ENCODE assay signal across 10 cellular contexts in the genomic region with DNA sequence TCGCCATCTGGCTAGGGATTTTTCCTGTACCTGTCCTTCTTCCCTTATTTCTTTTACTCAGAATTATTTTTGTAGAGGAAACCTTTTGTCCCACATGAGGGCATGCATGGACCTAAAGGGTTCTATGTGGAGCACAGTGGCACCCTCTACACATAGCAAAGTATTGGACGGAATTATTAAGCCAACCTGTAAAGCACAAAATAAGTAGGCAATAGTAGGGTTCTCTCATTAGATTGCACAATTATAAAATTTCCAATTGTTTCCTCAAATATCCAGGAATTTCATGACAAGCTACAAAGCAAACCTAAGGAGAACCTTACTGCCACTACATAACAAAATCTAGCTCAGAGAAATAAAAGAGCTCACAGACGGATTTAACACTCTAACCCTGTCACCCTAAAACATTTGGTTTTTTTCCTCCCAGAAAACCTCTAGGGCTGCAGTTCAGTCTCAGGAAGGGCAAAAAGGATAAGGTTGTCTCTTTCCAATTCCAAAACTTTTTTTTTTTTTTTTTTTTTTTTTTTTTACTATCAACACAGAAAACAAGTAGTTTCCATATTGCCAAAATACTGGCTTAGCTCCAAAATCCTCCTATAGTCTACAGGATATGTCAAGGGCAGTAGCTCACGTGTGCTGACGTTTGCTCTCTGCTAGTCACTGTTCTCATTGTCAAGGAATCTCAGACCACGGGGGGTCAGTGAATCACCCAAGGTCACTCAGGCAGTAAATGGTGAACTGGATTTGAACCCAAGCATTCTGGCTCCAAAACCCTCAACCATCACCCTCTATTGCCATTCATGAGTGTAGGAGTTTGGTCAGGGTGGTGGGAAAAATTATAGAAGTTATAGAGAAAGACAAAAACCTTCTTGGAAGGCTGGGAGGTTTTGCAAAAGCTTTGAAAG. TPM values are rescaled to one million over a fixed set of nuclear protein-coding genes. Genes with fewer than 3 reads are reported as not detected.
DNase-seq lines count a peak whose midpoint lies in the region; ATAC-seq and TF ChIP-seq lines count a peak whose summit lies in the region.
"Had no signal": no experiment of that assay in that cellular context is flagged by ENCODE, and none has a peak within 500 bp of the region (broad histone marks: within the 10 kb centered on the region; RNA-seq: fewer than 3 reads in every experiment).

No MANE protein-coding gene starts in this region.

- H4K12ac ChIP-seq in trophoblast cell (ENCODE audit: low read depth, low read length): no peak overlapping the region

- H3K27ac Mint-ChIP-seq in H9: peak overlapping the region in 2 of 3 experiments; percentile 16 to 36; a peak in 1 of 7 replicates
- H3K27ac Mint-ChIP-seq: activated CD4-positive, alpha-beta T cell treated with anti-CD3 and anti-CD28 coated beads, Interleukin-2, amount 10 ng/mL, durations not matched to agents 7 days and 5 days had no signal

- H3K4me1 Mint-ChIP-seq in H9: peaks cover 5 to 6% of the 10 kb centered on the region in 2 experiments

- H3K27me3 Mint-ChIP-seq in H9 (ENCODE audit: low read depth): no peaks in the 10 kb centered on the region

- H2AK5ac ChIP-seq in H9 (ENCODE audit: insufficient read length, low read length): no peak overlapping the region
- no peak overlapping the region for H2AK5ac ChIP-seq in trophoblast cell (ENCODE audit: low read length)

- H3K79me1 ChIP-seq in H9 (ENCODE audit: insufficient read depth, low read depth, low read length, poor library complexity, severe bottlenecking): no peaks in the 10 kb centered on the region
- no peaks in the 10 kb centered on the region for H3K79me1 ChIP-seq in trophoblast cell (ENCODE audit: low read length)

- no peak overlapping the region for H4K8ac ChIP-seq in H9 (replicated peaks; ENCODE audit: insufficient read length, low read depth, low read length)
- no peak overlapping the region for H4K8ac ChIP-seq in trophoblast cell (ENCODE audit: low read depth, low read length)

- H3K4me2 ChIP-seq in H9 (ENCODE audit: insufficient read depth, insufficient read length, low read length): no peak overlapping the region
- no peak overlapping the region for H3K4me2 ChIP-seq in trophoblast cell (ENCODE audit: low read length)

- no peak overlapping the region for H3K56ac ChIP-seq in H9 (ENCODE audit: insufficient read length, low read depth, low read length)

- no CpG with 5 or more reads among the region's 6 CpGs for WGBS in H9 (ENCODE audit: extremely low coverage, insufficient read length, low lambda C conversion rate)
- no CpG with 5 or more reads among the region's 6 CpGs for WGBS in trophoblast cell (ENCODE audit: extremely low coverage, insufficient coverage, insufficient read length)

- no peak overlapping the region for H3K14ac ChIP-seq in H9 (ENCODE audit: insufficient read depth, low read length)
- no peak overlapping the region for H3K14ac ChIP-seq in trophoblast cell (ENCODE audit: low read length)

- no peak overlapping the region for H3K4me3 Mint-ChIP-seq in H9
- H3K4me3 Mint-ChIP-seq: activated CD4-positive, alpha-beta T cell treated with anti-CD3 and anti-CD28 coated beads, Interleukin-2, amount 10 ng/mL, durations not matched to agents 7 days and 5 days had no signal

- H2AFZ ChIP-seq in H9 (ENCODE audit: low read length) (no peak overlapping the region), trophoblast cell (ENCODE audit: insufficient read depth, low read length, poor library complexity) (no peak overlapping the region)

- H3K4me3 ChIP-seq in RWPE2 (ENCODE audit: severe bottlenecking) (no peak overlapping the region), fibroblast of pulmonary artery (replicated peaks; ENCODE audit: low read depth, low read length) (no peak overlapping the region), trophoblast cell (ENCODE audit: low read depth, low read length) (no peak overlapping the region), WERI-Rb-1 (ENCODE audit: low read depth, low read length) (no peak overlapping the region)

- H3K23ac ChIP-seq in H9 (ENCODE audit: insufficient read length, low read depth, low read length): no peak overlapping the region
- no peak overlapping the region for H3K23ac ChIP-seq in trophoblast cell (ENCODE audit: low read length)

- H3K4ac ChIP-seq in H9 (ENCODE audit: low read depth, low read length) (no peak overlapping the region), trophoblast cell (ENCODE audit: low read depth, low read length) (no peak overlapping the region)

- H2BK5ac ChIP-seq in H9 (ENCODE audit: insufficient read length, low read length) (no peak overlapping the region), trophoblast cell (ENCODE audit: low read depth, low read length, poor library complexity) (no peak overlapping the region)

- H2BK20ac ChIP-seq in H9 (ENCODE audit: low read depth, low read length, poor library complexity, severe bottlenecking): no peak overlapping the region

- H3K79me2 ChIP-seq in H9 (ENCODE audit: insufficient read depth, low read length) (no peaks in the 10 kb centered on the region), trophoblast cell (ENCODE audit: control insufficient read depth, insufficient read depth, low read length, poor library complexity) (no peaks in the 10 kb centered on the region)

- H2BK12ac ChIP-seq in H9 (ENCODE audit: insufficient read length, low read depth, low read length) (no peak overlapping the region), trophoblast cell (ENCODE audit: low read length) (no peak overlapping the region)

- no peak overlapping the region for H3K9ac ChIP-seq in H9 (ENCODE audit: extremely low read depth, insufficient read length, low read length)
- H3K9ac ChIP-seq in trophoblast cell (ENCODE audit: low read length): peak overlapping the region; percentile 64

- no peaks in the 10 kb centered on the region for H3K4me1 ChIP-seq in H9 (ENCODE audit: insufficient read depth, low read length)
- H3K4me1 ChIP-seq in RWPE2 (ENCODE audit: insufficient read depth, poor library complexity, severe bottlenecking): peaks cover 5% of the 10 kb centered on the region
- H3K4me1 ChIP-seq in trophoblast cell (ENCODE audit: control insufficient read depth in 1 of 2, insufficient read depth in 2 of 2, low read length in 2 of 2): no peaks in the 10 kb centered on the region

- no peak overlapping the region for H2BK120ac ChIP-seq in H9 (ENCODE audit: low read depth, low read length, poor library complexity, severe bottlenecking)
- H2BK120ac ChIP-seq in trophoblast cell (ENCODE audit: insufficient read depth, low read length, poor library complexity): no peak overlapping the region

- no peak for DNase-seq in H9
- DNase-seq in RWPE2 (ENCODE audit: low spot score): peak; percentile 65
- peak; percentile 100 for DNase-seq in fibroblast of pulmonary artery (ENCODE audit: low read depth)
- DNase-seq in trophoblast cell: peak in 1 of 2 donors; percentile 66
- no peak for DNase-seq in SW480 (ENCODE audit: low spot score)
- no peak for DNase-seq in NCI-H1417 (lab: John Stamatoyannopoulos, UW)
- DNase-seq in WERI-Rb-1: no peak
- DNase-seq: activated CD4-positive, alpha-beta T cell treated with anti-CD3 and anti-CD28 coated beads, Interleukin-2, amount 10 ng/mL, durations not matched to agents 7 days and 5 days; NCI-H2029 treated with DMSO at 0.1 percent for 48 hours had no signal

- H4K5ac ChIP-seq in H9 (ENCODE audit: insufficient read length, low read depth, low read length): no peak overlapping the region

- peak; percentile 88 for ATAC-seq in RWPE2 (ENCODE audit: low read depth)
- ATAC-seq in HG03571 (IDR thresholded peaks at IDR 0.05; ENCODE audit: unreplicated experiment): no peak

- H3T11ph ChIP-seq in H9 (ENCODE audit: low read length): no peak overlapping the region

- H2BK15ac ChIP-seq in H9 (ENCODE audit: low read depth, low read length): no peak overlapping the region

- TF ChIP-seq CTCF in H9 (conservative IDR thresholded peaks at IDR 0.05) (0 out of 3 replicates have a peak, but pooled peaks have one; percentile 3), RWPE2 (IDR thresholded peaks at IDR 0.05; ENCODE audit: poor library complexity, severe bottlenecking) (no peak), fibroblast of pulmonary artery (IDR thresholded peaks at IDR 0.05; ENCODE audit: low read length, missing control alignments) (no peak), WERI-Rb-1 (IDR thresholded peaks at IDR 0.05; ENCODE audit: low read depth, low read length) (no peak)

- H4K20me1 ChIP-seq in H9 (ENCODE audit: control insufficient read depth, insufficient read depth, insufficient read length): no peaks in the 10 kb centered on the region

- H3K27ac ChIP-seq in H9 (ENCODE audit: insufficient read length, low read depth, low read length) (no peak overlapping the region), RWPE2 (ENCODE audit: poor library complexity, severe bottlenecking) (peak overlapping the region; percentile 25), trophoblast cell (ENCODE audit: low read depth, low read length) (no peak overlapping the region), WERI-Rb-1 (no peak overlapping the region)

- no peaks in the 10 kb centered on the region for H3K23me2 ChIP-seq in H9 (ENCODE audit: insufficient read length, low read depth, low read length, poor library complexity, severe bottlenecking)

- H4K91ac ChIP-seq in H9 (ENCODE audit: insufficient read length, low read depth, low read length) (no peak overlapping the region), trophoblast cell (ENCODE audit: low read depth, low read length) (no peak overlapping the region)

- H3K36me3 ChIP-seq in RWPE2 (ENCODE audit: low read depth): no peaks in the 10 kb centered on the region
- H3K36me3 ChIP-seq in trophoblast cell (ENCODE audit: control insufficient read depth in 1 of 2, insufficient read depth in 2 of 2, low read length in 2 of 2): no peaks in the 10 kb centered on the region
- H3K36me3 ChIP-seq in WERI-Rb-1: no peaks in the 10 kb centered on the region

- H3K9me3 ChIP-seq in H9 (ENCODE audit: control insufficient read depth, low read depth, low read length) (no peaks in the 10 kb centered on the region), RWPE2 (ENCODE audit: severe bottlenecking) (no peaks in the 10 kb centered on the region), trophoblast cell (ENCODE audit: insufficient read depth, low read depth, low read length) (no peaks in the 10 kb centered on the region), WERI-Rb-1 (ENCODE audit: severe bottlenecking) (no peaks in the 10 kb centered on the region)

- peaks cover 2 to 8% of the 10 kb centered on the region in 2 experiments; a peak in 2 of 5 replicates for H3K9me3 Mint-ChIP-seq in H9

- H3K27me3 ChIP-seq in H9 (ENCODE audit: insufficient read depth, low read length) (no peaks in the 10 kb centered on the region), RWPE2 (ENCODE audit: insufficient read depth, poor library complexity, severe bottlenecking) (no peaks in the 10 kb centered on the region), trophoblast cell (ENCODE audit: insufficient read depth, low read length) (no peaks in the 10 kb centered on the region), WERI-Rb-1 (ENCODE audit: insufficient read depth, low read depth, severe bottlenecking) (no peaks in the 10 kb centered on the region)

- H3K18ac ChIP-seq in H9 (ENCODE audit: insufficient read length, low read depth, low read length) (no peak overlapping the region), trophoblast cell (ENCODE audit: low read length) (no peak overlapping the region)

- no peaks in the 10 kb centered on the region; a peak in 2 of 7 replicates for H3K36me3 Mint-ChIP-seq in H9 (ENCODE audit: insufficient read depth in 1 of 3, low read depth in 3 of 3)

RNA-seq across cellular contexts. Expression of gene NCEH1, which starts 52.3 kb away (rescaled TPM):
- 2.3 and 3.5 TPM in 2 replicates for total RNA-seq in H9 (2021)
- polyA plus RNA-seq in trophoblast cell (2013): 1.8 and 2.0 TPM in 2 replicates

Comparison
In these comparisons a context has a peak if more than half of its experiments do, and no peak if none do; other contexts are left out.
1. DNase-seq: peak in RWPE2 (single experiment) and fibroblast of pulmonary artery (single experiment); none in H9 (single experiment), SW480 (single experiment), NCI-H1417 (0 of 3) and WERI-Rb-1 (single experiment).